Comparison of ENCODE assay signal across 22 cellular contexts in the genomic region with DNA sequence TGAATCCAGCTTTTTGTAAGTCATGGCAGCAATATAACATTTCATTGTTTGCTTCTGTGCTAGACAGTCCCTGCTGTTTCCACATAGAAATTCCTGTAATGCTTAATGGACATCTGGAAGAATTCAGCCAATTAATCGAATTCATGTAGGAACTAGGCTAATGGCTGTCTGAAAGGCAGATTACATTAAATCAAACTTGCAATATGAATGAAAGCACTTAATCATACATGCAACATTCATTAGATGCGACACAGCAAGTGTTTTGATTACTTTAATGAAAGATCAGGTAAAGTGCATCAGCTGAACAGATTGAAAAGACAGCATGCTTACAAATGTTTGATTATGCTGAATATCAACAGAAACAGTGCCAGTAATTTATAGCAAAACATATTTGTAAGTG. TPM values are rescaled to one million over a fixed set of nuclear protein-coding genes. Genes with fewer than 3 reads are reported as not detected.
A peak's percentile ranks its signal among the peaks of the same experiment; 100 is the strongest.
DNase-seq lines count a peak whose midpoint lies in the region; ATAC-seq, FAIRE-seq and TF ChIP-seq lines count a peak whose summit lies in the region.
"Had no signal": no experiment of that assay in that cellular context is flagged by ENCODE, and none has a peak within 500 bp of the region (broad histone marks: within the 10 kb centered on the region; RNA-seq: fewer than 3 reads in every experiment).

No MANE protein-coding gene starts in this region.

- peaks cover 16% of the 10 kb centered on the region for H3K4me1 ChIP-seq in endothelial cell of umbilical vein (ENCODE audit: control insufficient read depth, extremely low read depth, insufficient read depth, low read length)
- no peaks in the 10 kb centered on the region for H3K4me1 ChIP-seq in hepatocyte (ENCODE audit: insufficient read depth)

- H3K79me2 ChIP-seq in endothelial cell of umbilical vein (ENCODE audit: control insufficient read depth, insufficient read depth, low read length) (no peaks in the 10 kb centered on the region), hepatocyte (no peaks in the 10 kb centered on the region)

- dilution Hi-C loops in endothelial cell of umbilical vein (cut with MboI; ENCODE audit: extremely low pct_ligation_motif_present, low sequenced_read_pairs): no loop called here

- no peak overlapping the region for H3K27ac ChIP-seq in endothelial cell of umbilical vein (ENCODE audit: insufficient read depth, low read depth, low read length)
- no peak overlapping the region for H3K27ac ChIP-seq in hepatocyte
- H3K27ac ChIP-seq: GM23248 had no signal

- H3K9me1 ChIP-seq in endothelial cell of umbilical vein (replicated peaks; ENCODE audit: control insufficient read depth, extremely low read depth, insufficient read depth, low read length): no peaks in the 10 kb centered on the region

- BruUV-seq in endothelial cell of umbilical vein (replicated peaks; lab: Mats Ljungman, UMichigan): no TSS peak

- no peak for TF ChIP-seq CTCF in endothelial cell of umbilical vein (IDR thresholded peaks at IDR 0.05; ENCODE audit: extremely low read depth in 1 of 2, insufficient read depth in 1 of 2, low read depth in 1 of 2, low read length in 2 of 2)
- TF ChIP-seq CTCF in hepatocyte (IDR thresholded peaks at IDR 0.05; ENCODE audit: poor library complexity): no peak

- H3K4me2 ChIP-seq in endothelial cell of umbilical vein (ENCODE audit: insufficient read depth, low read length): no peak overlapping the region
- H3K4me2 ChIP-seq in hepatocyte: no peak overlapping the region

- H2AFZ ChIP-seq in endothelial cell of umbilical vein (ENCODE audit: low read depth, low read length) (no peak overlapping the region), hepatocyte (no peak overlapping the region)
- H2AFZ ChIP-seq: GM23248 had no signal

- no peak overlapping the region for H3K9ac ChIP-seq in endothelial cell of umbilical vein (replicated peaks; ENCODE audit: extremely low read depth, insufficient read depth, low read length)
- H3K9ac ChIP-seq: GM23248 had no signal

- no peak for ATAC-seq in HG03439 (IDR thresholded peaks at IDR 0.05; ENCODE audit: unreplicated experiment)
- ATAC-seq: CD8-positive, alpha-beta T cell; GM12878 had no signal

- no peak for TF ChIP-seq POLR2A in endothelial cell of umbilical vein (IDR thresholded peaks at IDR 0.05; ENCODE audit: low read depth, low read length)

- POLR2A ChIA-PET in endothelial cell of umbilical vein (lab: Charles Lee): no interaction called here

- H3K9me2 ChIP-seq in hepatocyte (replicated peaks; ENCODE audit: insufficient read depth): no peaks in the 10 kb centered on the region

- intact Hi-C loops in endothelial cell of umbilical vein (cut with micrococcal nuclease): no loop called here

- FAIRE-seq in endothelial cell of umbilical vein (lab: Jason Lieb, UNC): peak; percentile 26
- FAIRE-seq: GM12878, GM19239, H1 had no signal

- H3K9me3 ChIP-seq in endothelial cell of umbilical vein (replicated peaks; ENCODE audit: control insufficient read depth, insufficient read depth, low read length) (no peaks in the 10 kb centered on the region), hepatocyte (ENCODE audit: low read depth) (no peaks in the 10 kb centered on the region)
- H3K9me3 ChIP-seq: Caco-2 had no signal

- H3K4me3 ChIP-seq in endothelial cell of umbilical vein (replicated peaks in 1 of 3; ENCODE audit: insufficient read depth in 1 of 3, low read depth in 1 of 3, low read length in 3 of 3): no peak overlapping the region
- no peak overlapping the region for H3K4me3 ChIP-seq in hepatocyte
- H3K4me3 ChIP-seq: GM12878, GM23248 had no signal

- 72% methylated on average over 2 of the region's 2 CpGs for WGBS in hepatocyte (ENCODE audit: low lambda C conversion rate, missing lambda C conversion rate)

- DNase-seq in NCI-H82 (lab: John Stamatoyannopoulos, UW) (peak; percentile 39), NCI-H82 treated with DMSO at 0.1 percent for 48 hours (lab: John Stamatoyannopoulos, UW; ENCODE audit: unreplicated experiment) (no peak), NCI-H69 (lab: John Stamatoyannopoulos, UW) (peak; percentile 82), endothelial cell of umbilical vein (ENCODE audit: low read depth, low spot score) (no peak), cerebellum (ENCODE audit: low spot score) (no peak), hepatocyte (ENCODE audit: low spot score) (no peak)
- DNase-seq: C1 segment of cervical spinal cord; Caco-2; CD8-positive, alpha-beta T cell; DMS 273 treated with DMSO at 0.1 percent for 48 hours; DMS79; EL; GDM1; GM23248; H7; HCEC 1CT had no signal

- no peaks in the 10 kb centered on the region for H3K36me3 ChIP-seq in endothelial cell of umbilical vein (ENCODE audit: control insufficient read depth in 2 of 2, extremely low read depth in 1 of 2, insufficient read depth in 2 of 2, low read length in 2 of 2)
- no peaks in the 10 kb centered on the region for H3K36me3 ChIP-seq in hepatocyte (replicated peaks; ENCODE audit: insufficient read depth, low read depth)

- peaks cover 0 to 2% of the 10 kb centered on the region in 2 experiments for H3K27me3 ChIP-seq in endothelial cell of umbilical vein (ENCODE audit: control insufficient read depth in 2 of 2, insufficient read depth in 2 of 2, low read length in 2 of 2)
- H3K27me3 ChIP-seq in hepatocyte: no peaks in the 10 kb centered on the region

- H4K20me1 ChIP-seq in endothelial cell of umbilical vein (replicated peaks; ENCODE audit: control insufficient read depth, extremely low read depth, insufficient read depth, low read length): no peaks in the 10 kb centered on the region
- H4K20me1 ChIP-seq in hepatocyte (ENCODE audit: insufficient read depth, poor library complexity, severe bottlenecking): no peaks in the 10 kb centered on the region

- CTCF ChIA-PET in endothelial cell of umbilical vein (lab: Charles Lee): interaction anchor here (0.7 to 1.0 kb wide), 2 partner anchors 18 to 35 kb away, joined by 3 read pairs; no protein-coding TSS in a partner anchor

TF ChIP-seq in endothelial cell of umbilical vein, 7 proteins besides CTCF, POLR2A, EP300 and RAD21:
- TF ChIP-seq POLR2AphosphoS5 (IDR thresholded peaks at IDR 0.05; ENCODE audit: insufficient read depth, low read depth, low read length): no peak
- TF ChIP-seq MYC (IDR thresholded peaks at IDR 0.05; ENCODE audit: low read depth, low read length): no peak
- TF ChIP-seq JUN (IDR thresholded peaks at IDR 0.05; ENCODE audit: borderline replicate concordance, insufficient read depth, insufficient read length, low read depth): no peak
- TF ChIP-seq EZH2 (IDR thresholded peaks at IDR 0.05; ENCODE audit: borderline replicate concordance, low read depth, low read length, severe bottlenecking): no peak
- no peak for TF ChIP-seq GATA2 (IDR thresholded peaks at IDR 0.05; ENCODE audit: insufficient read depth, insufficient read length, low read depth, low read length)
- no peak for TF ChIP-seq FOS (IDR thresholded peaks at IDR 0.05; ENCODE audit: borderline replicate concordance, insufficient read depth, low read length)
- TF ChIP-seq, protein P1, sequence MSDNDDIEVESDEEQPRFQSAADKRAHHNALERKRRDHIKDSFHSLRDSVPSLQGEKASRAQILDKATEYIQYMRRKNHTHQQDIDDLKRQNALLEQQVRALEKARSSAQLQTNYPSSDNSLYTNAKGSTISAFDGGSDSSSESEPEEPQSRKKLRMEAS (IDR thresholded peaks at IDR 0.05; ENCODE audit: insufficient read depth, insufficient read length): no peak
TF ChIP-seq in endothelial cell of umbilical vein: peak in this region for 0.

RNA-seq across cellular contexts. Expression of a gene that starts 24.1 kb away (rescaled TPM):
- not detected in 2 replicates for total RNA-seq in endothelial cell of umbilical vein
- polyA plus RNA-seq in endothelial cell of umbilical vein: not detected in 2 replicates
- polyA plus RNA-seq in endothelial cell of umbilical vein (2011; cell fraction: cytosol; rRNA removed): not detected in 2 replicates
- polyA plus RNA-seq in endothelial cell of umbilical vein (2011; cell fraction: nucleus; rRNA removed): 0.05 TPM in 1 of 2 replicates, not detected in the other
- polyA plus RNA-seq in endothelial cell of umbilical vein (2012): not detected in 2 replicates
- polyA minus RNA-seq in endothelial cell of umbilical vein: not detected in 2 replicates
- 0.31 TPM for polyA minus RNA-seq in endothelial cell of umbilical vein (2011; cell fraction: cytosol; rRNA and poly(A)+ RNA removed)
- 0.24 TPM in 1 of 2 replicates, not detected in the other for polyA minus RNA-seq in endothelial cell of umbilical vein (2011; cell fraction: nucleus; rRNA and poly(A)+ RNA removed)
- total RNA-seq in cerebellum: 9.6 TPM
- total RNA-seq in hepatocyte: not detected in 2 replicates
- not detected in 2 replicates for polyA plus RNA-seq in hepatocyte
- total RNA-seq: A673; Caco-2; CD8-positive, alpha-beta T cell; GM12878; GM23248; H1; H7 had no signal
- polyA plus RNA-seq: BJ, GM23248, H1 had no signal

Comparison
In these comparisons a context has a peak if more than half of its experiments do, and no peak if none do; other contexts are left out.
1. DNase-seq: peak in NCI-H82 (single experiment) and NCI-H69 (single experiment); none in NCI-H82 treated with DMSO at 0.1 percent for 48 hours (single experiment), endothelial cell of umbilical vein (single experiment), cerebellum (single experiment) and hepatocyte (single experiment).
2. RNA of a gene that starts 24.1 kb away (total RNA-seq): 9.6 TPM in cerebellum (single experiment); not detected in endothelial cell of umbilical vein and not detected in hepatocyte; every median in the first group is over 10 times any median in the second.